ENCODE assay signal across 22 cellular contexts in genomic region chr9:21817176-21817575, GRCh38. TPM values are rescaled to one million over a fixed set of nuclear protein-coding genes. Genes with fewer than 3 reads are reported as not detected.
DNase-seq lines count a peak whose midpoint lies in the region; ATAC-seq, FAIRE-seq and TF ChIP-seq lines count a peak whose summit lies in the region.
"Had no signal": no experiment of that assay in that cellular context is flagged by ENCODE, and none has a peak within 500 bp of the region (broad histone marks: within the 10 kb centered on the region; RNA-seq: fewer than 3 reads in every experiment).

No MANE protein-coding gene starts in this region.

- H3K36me3 Mint-ChIP-seq in T-helper 17 cell (ENCODE audit: low read depth): peaks cover 17% of the 10 kb centered on the region

- no peak for ATAC-seq in T-helper 17 cell
- ATAC-seq in HG02759 (IDR thresholded peaks at IDR 0.05; ENCODE audit: unreplicated experiment): no peak
- ATAC-seq in pancreas: no peak
- ATAC-seq in GM21825 (IDR thresholded peaks at IDR 0.05; ENCODE audit: unreplicated experiment): no peak
- ATAC-seq: body of pancreas, K562, PC-3 had no signal

- peak overlapping the region; percentile 14 for H3K27ac Mint-ChIP-seq in T-helper 17 cell
- H3K27ac Mint-ChIP-seq: B cell had no signal

- no peaks in the 10 kb centered on the region for H3K27me3 ChIP-seq in pancreas
- H3K27me3 ChIP-seq: tibial nerve had no signal

- no peak for FAIRE-seq in pancreas (lab: Jason Lieb, UNC)
- FAIRE-seq: K562 had no signal

- H3K4me1 Mint-ChIP-seq in T-helper 17 cell: peaks cover 25% of the 10 kb centered on the region

- no peak for TF ChIP-seq CTCF in AG09309 (IDR thresholded peaks at IDR 0.05; ENCODE audit: control insufficient read depth, insufficient read depth, low read depth, low read length, missing control alignments)
- TF ChIP-seq CTCF in pancreas (IDR thresholded peaks at IDR 0.05): no peak

- H3K27ac ChIP-seq in pancreas (no peak overlapping the region), substantia nigra (ENCODE audit: low read depth, low read length, poor library complexity, severe bottlenecking) (no peak overlapping the region)
- H3K27ac ChIP-seq: body of pancreas, tibial nerve had no signal

- WGBS in pancreas, 2 donors: 77 to 80% methylated on average over 3 of the region's 3 CpGs

- DNase-seq in AG09309 (ENCODE audit: low read depth) (peak; percentile 87), HCEC 1CT (peak; percentile 92), T-helper 17 cell (no peak), iris pigment epithelial cell (ENCODE audit: low read depth) (peak; percentile 94), pancreas (no peak), substantia nigra (lab: John Stamatoyannopoulos, UW) (no peak)
- DNase-seq: activated CD4-positive, CD25-positive, alpha-beta regulatory T cell; activated naive CD4-positive, alpha-beta T cell treated with Interleukin-2 at 50 U/mL for 16 hours; DMS 273 treated with DMSO at 0.1 percent for 48 hours; mesendoderm; NCI-H1436 treated with DMSO at 0.1 percent for 48 hours; NCI-H510A treated with DMSO at 0.1 percent for 48 hours; PC-3; stimulated activated CD4-positive, alpha-beta T cell treated with anti-CD3 and anti-CD28 coated beads, Interleukin-4, amount 100 ng/mL, for 24 hours; T-helper 1 cell had no signal

- H3K36me3 ChIP-seq in pancreas: peaks cover 0 to 23% (median 6%) of the 10 kb centered on the region in 3 donors

- no peak overlapping the region for H3K4me3 ChIP-seq in AG09309 (ENCODE audit: control insufficient read depth, low read depth, low read length)
- H3K4me3 ChIP-seq in pancreas: no peak overlapping the region
- H3K4me3 ChIP-seq: body of pancreas, K562, tibial nerve had no signal

- no peaks in the 10 kb centered on the region for H3K9me3 ChIP-seq in T-helper 17 cell (ENCODE audit: control insufficient read depth, low read length, poor library complexity, severe bottlenecking)
- no peaks in the 10 kb centered on the region for H3K9me3 ChIP-seq in pancreas
- H3K9me3 ChIP-seq: body of pancreas, tibial nerve had no signal

- H3K27me3 Mint-ChIP-seq in T-helper 17 cell: no peaks in the 10 kb centered on the region
- H3K27me3 Mint-ChIP-seq: B cell had no signal

- peaks cover 0 to 13% (median 7%) of the 10 kb centered on the region in 3 donors for H3K4me1 ChIP-seq in pancreas

- intact Hi-C loops in pancreas (cut with DNase I): loop anchor here in 2 of 3 donors (10.0 kb wide), 1 partner anchor 218 kb away; no protein-coding TSS in a partner anchor

- H3K4me3 Mint-ChIP-seq in T-helper 17 cell: no peak overlapping the region
- H3K4me3 Mint-ChIP-seq: B cell had no signal

RNA-seq across cellular contexts. Expression of gene MTAP, which starts 14.7 kb away (rescaled TPM):
- total RNA-seq in T-helper 17 cell (10 to 100 TPM; 26.2 to 28.8 TPM), pancreas (10 to 100 TPM; 13.3 to 26.7 (median 18.6) TPM)
- polyA plus RNA-seq in pancreas: 1 to 10 TPM; 4.7 to 6.5 TPM
- total RNA-seq: H4 had no signal
- polyA plus RNA-seq: K562 had no signal

Comparison
In these comparisons a context has a peak if more than half of its experiments do, and no peak if none do; other contexts are left out.
1. DNase-seq: peak in AG09309 (single experiment), HCEC 1CT (single experiment) and iris pigment epithelial cell (single experiment); none in T-helper 17 cell (0 of 3), pancreas (0 of 6) and substantia nigra (0 of 49).